Comparison of ENCODE assay signal across 17 cellular contexts in genomic region chr15:26971303-26972018, GRCh38. TPM values are rescaled to one million over a fixed set of nuclear protein-coding genes. Genes with fewer than 3 reads are reported as not detected.
DNase-seq lines count a peak whose midpoint lies in the region; ATAC-seq and TF ChIP-seq lines count a peak whose summit lies in the region.
"Had no signal": no experiment of that assay in that cellular context is flagged by ENCODE, and none has a peak within 500 bp of the region (broad histone marks: within the 10 kb centered on the region; RNA-seq: fewer than 3 reads in every experiment).

No MANE protein-coding gene starts in this region.

- H3K27ac Mint-ChIP-seq in progenitor cell of endocrine pancreas, result no peak overlapping the region
- H3K27ac Mint-ChIP-seq: activated CD4-positive, alpha-beta T cell treated with anti-CD3 and anti-CD28 coated beads, Interleukin-2, amount 10 ng/mL, durations not matched to agents 24 days and 14 days; activated T-helper 2 cell treated with anti-CD3 and anti-CD28 coated beads, Interferon-gamma antibody, Interleukin-2, Interleukin-4, amounts not matched to agents 10 μg/mL and 5 μg/mL and 100 μg/mL, durations not matched to agents 14 hours and 24 hours and 36 hours; CD4-positive, CD25-positive, alpha-beta regulatory T cell; stimulated activated naive B cell treated with anti-CD40 and anti-IgM and Interleukin-4, amounts not matched to agents 10 μg/mL and 1 μg/mL and 100 μg/mL, for 72 hours had no signal

- intact Hi-C loops in head of caudate nucleus (cut with DNase I), result no loop called here
- intact Hi-C loops in cardiac septum (cut with DNase I), result no loop called here

- TF ChIP-seq CTCF in progenitor cell of endocrine pancreas (IDR thresholded peaks at IDR 0.05; ENCODE audit: unreplicated experiment), result peak; percentile 43

- no peak for ATAC-seq in HG03342 (IDR thresholded peaks at IDR 0.05; ENCODE audit: unreplicated experiment)
- ATAC-seq: left colon; stimulated activated naive B cell treated with anti-CD40 and anti-IgM and Interleukin-4, amounts not matched to agents 10 μg/mL and 1 μg/mL and 100 μg/mL, for 72 hours had no signal

- H3K27me3 Mint-ChIP-seq in progenitor cell of endocrine pancreas, result peaks cover 69% of the 10 kb centered on the region

- peaks cover 8% of the 10 kb centered on the region for H3K27me3 ChIP-seq in MG63
- H3K27me3 ChIP-seq: ovary had no signal

- H3K9me3 ChIP-seq in MG63, result no peaks in the 10 kb centered on the region
- H3K9me3 ChIP-seq: ovary had no signal

- DNase-seq in D341Med (ENCODE audit: low spot score), result peak; percentile 68
- peak; percentile 1 for DNase-seq in MG63
- DNase-seq in head of caudate nucleus, result peak in 33 of 42 donors; percentile 8 to 68 (median 44)
- DNase-seq in progenitor cell of endocrine pancreas (ENCODE audit: low spot score, unreplicated experiment), result peak; percentile 26
- no peak for DNase-seq in GOT3 (lab: John Stamatoyannopoulos, UW)
- DNase-seq in NAMALWA (ENCODE audit: low spot score), result no peak
- no peak for DNase-seq in cardiac septum (ENCODE audit: low spot score)
- DNase-seq: activated CD4-positive, alpha-beta T cell treated with anti-CD3 and anti-CD28 coated beads, Interleukin-2, amount 10 ng/mL, durations not matched to agents 24 days and 14 days; CD4-positive, CD25-positive, alpha-beta regulatory T cell; left colon; NCI-H1092 treated with DMSO at 0.1 percent for 48 hours; NK-92 treated with Interleukin-12 subunit alpha and Interleukin-12 subunit beta, amount 100 ng/mL, for 24 hours; ovary; stimulated activated CD4-positive, alpha-beta T cell treated with anti-CD3 and anti-CD28 coated beads, Interleukin-1b, Interleukin-23, amount 100 ng/mL, for 48 hours; stimulated activated naive B cell treated with anti-CD40 and anti-IgM and Interleukin-4, amounts not matched to agents 10 μg/mL and 1 μg/mL and 100 μg/mL, for 72 hours had no signal

- no peaks in the 10 kb centered on the region for H3K9me3 Mint-ChIP-seq in progenitor cell of endocrine pancreas (ENCODE audit: low read depth)
- H3K9me3 Mint-ChIP-seq: activated T-helper 2 cell treated with anti-CD3 and anti-CD28 coated beads, Interferon-gamma antibody, Interleukin-2, Interleukin-4, amounts not matched to agents 10 μg/mL and 5 μg/mL and 100 μg/mL, durations not matched to agents 14 hours and 24 hours and 36 hours; stimulated activated naive B cell treated with anti-CD40 and anti-IgM and Interleukin-4, amounts not matched to agents 10 μg/mL and 1 μg/mL and 100 μg/mL, for 72 hours had no signal

- H3K36me3 Mint-ChIP-seq in progenitor cell of endocrine pancreas (ENCODE audit: insufficient read depth), result no peaks in the 10 kb centered on the region
- H3K36me3 Mint-ChIP-seq: CD4-positive, CD25-positive, alpha-beta regulatory T cell; stimulated activated naive B cell treated with anti-CD40 and anti-IgM and Interleukin-4, amounts not matched to agents 10 μg/mL and 1 μg/mL and 100 μg/mL, for 72 hours had no signal

- peaks cover 1% of the 10 kb centered on the region for H3K4me1 Mint-ChIP-seq in progenitor cell of endocrine pancreas (ENCODE audit: low read depth)
- H3K4me1 Mint-ChIP-seq: activated CD4-positive, alpha-beta T cell treated with anti-CD3 and anti-CD28 coated beads, Interleukin-2, amount 10 ng/mL, durations not matched to agents 24 days and 14 days; CD4-positive, CD25-positive, alpha-beta regulatory T cell had no signal

- H3K36me3 ChIP-seq in MG63, result no peaks in the 10 kb centered on the region
- H3K36me3 ChIP-seq: ovary had no signal

- H3K4me3 Mint-ChIP-seq in progenitor cell of endocrine pancreas (ENCODE audit: low read depth), result peak overlapping the region; percentile 63
- H3K4me3 Mint-ChIP-seq: activated CD4-positive, alpha-beta T cell treated with anti-CD3 and anti-CD28 coated beads, Interleukin-2, amount 10 ng/mL, durations not matched to agents 24 days and 14 days; CD4-positive, CD25-positive, alpha-beta regulatory T cell; stimulated activated naive B cell treated with anti-CD40 and anti-IgM and Interleukin-4, amounts not matched to agents 10 μg/mL and 1 μg/mL and 100 μg/mL, for 72 hours had no signal

- H3K4me3 ChIP-seq in MG63, result no peak overlapping the region
- H3K4me3 ChIP-seq: ovary had no signal

RNA-seq across cellular contexts. Expression of gene GABRG3, which starts 0.5 kb away (rescaled TPM):
- not detected in 2 replicates for total RNA-seq in MG63 (2014; rRNA removed; shearing (Covaris generic); ENCODE audit: low replicate concordance)
- total RNA-seq in progenitor cell of endocrine pancreas (0.24 and 0.80 TPM in 2 replicates), cardiac septum (0.35 TPM)
- total RNA-seq: activated CD4-positive, alpha-beta T cell treated with anti-CD3 and anti-CD28 coated beads, Interleukin-2, amount 10 ng/mL, durations not matched to agents 24 days and 14 days; activated T-helper 2 cell treated with anti-CD3 and anti-CD28 coated beads, Interferon-gamma antibody, Interleukin-2, Interleukin-4, amounts not matched to agents 10 μg/mL and 5 μg/mL and 100 μg/mL, durations not matched to agents 14 hours and 24 hours and 36 hours; CD4-positive, CD25-positive, alpha-beta regulatory T cell; left colon had no signal

Comparison
In these comparisons a context has a peak if more than half of its experiments do, and no peak if none do; other contexts are left out.
1. DNase-seq: peak in D341Med (single experiment), MG63 (single experiment), head of caudate nucleus (33 of 42) and progenitor cell of endocrine pancreas (single experiment); none in GOT3 (single experiment), NAMALWA (single experiment) and cardiac septum (single experiment).